Comparison of ENCODE assay signal across 14 cellular contexts in genomic region chr1:165633624-165634023, GRCh38. TPM values are rescaled to one million over a fixed set of nuclear protein-coding genes. Genes with fewer than 3 reads are reported as not detected.
DNase-seq lines count a peak whose midpoint lies in the region; ATAC-seq and TF ChIP-seq lines count a peak whose summit lies in the region.
"Had no signal": no experiment of that assay in that cellular context is flagged by ENCODE, and none has a peak within 500 bp of the region (broad histone marks: within the 10 kb centered on the region; RNA-seq: fewer than 3 reads in every experiment).

No MANE protein-coding gene starts in this region.

- CTCF ChIA-PET in WTC11 (lab: Charles Lee) = interaction anchor here (1.0 kb wide), 1 partner anchor 65 kb away, joined by 3 read pairs; the partner anchor contains the start of gene ALDH9A1

- peaks cover 40% of the 10 kb centered on the region for H3K79me2 ChIP-seq in ACC112 (ENCODE audit: control insufficient read depth, insufficient read depth, low read length, unreplicated experiment)

- H3K36me3 ChIP-seq in ACC112 (ENCODE audit: insufficient read depth, low read length) (no peaks in the 10 kb centered on the region), BE2C (no peaks in the 10 kb centered on the region)

- H3K27ac Mint-ChIP-seq in WTC11 = no peak overlapping the region
- H3K27ac Mint-ChIP-seq: activated naive CD8-positive, alpha-beta T cell; nephron progenitor cell had no signal

- H3K27me3 ChIP-seq in ACC112 (ENCODE audit: insufficient read depth, low read length) = no peaks in the 10 kb centered on the region
- H3K27me3 ChIP-seq in BE2C = no peaks in the 10 kb centered on the region

- no peaks in the 10 kb centered on the region; the same call in 1 of the 2 replicates for H3K27me3 Mint-ChIP-seq in WTC11 (ENCODE audit: low read depth)
- H3K27me3 Mint-ChIP-seq: activated naive CD8-positive, alpha-beta T cell had no signal

- no peak overlapping the region for H2AFZ ChIP-seq in ACC112 (ENCODE audit: low read length, unreplicated experiment)

- ATAC-seq in GM18861 (IDR thresholded peaks at IDR 0.05; ENCODE audit: unreplicated experiment) = peak; percentile 13
- no peak for ATAC-seq in WTC11
- ATAC-seq in HG02840 (IDR thresholded peaks at IDR 0.05; ENCODE audit: low FRiP score, unreplicated experiment) = no peak
- no peak for ATAC-seq in GM21717 (IDR thresholded peaks at IDR 0.05; ENCODE audit: unreplicated experiment)

- no peak overlapping the region for H3K27ac ChIP-seq in ACC112 (ENCODE audit: low read depth, low read length)
- H3K27ac ChIP-seq: WERI-Rb-1 had no signal

- no peak for DNase-seq in WTC11 (ENCODE audit: low spot score)
- DNase-seq in kidney glomerular epithelial cell (lab: John Stamatoyannopoulos, UW) = peak; percentile 24
- no peak for DNase-seq in BE2C
- DNase-seq in NCI-H1105 treated with DMSO at 0.1 percent for 48 hours (lab: John Stamatoyannopoulos, UW) = no peak
- DNase-seq: DMS153; NCI-H82; nephron progenitor cell; stimulated activated CD4-positive, alpha-beta T cell treated with anti-CD3 and anti-CD28 coated beads, Interleukin-4, amount 100 ng/mL, for 4 hours; WERI-Rb-1 had no signal

- H3K9me3 Mint-ChIP-seq in WTC11 = no peaks in the 10 kb centered on the region
- H3K9me3 Mint-ChIP-seq: nephron progenitor cell had no signal

- POLR2A ChIA-PET in WTC11 (lab: Charles Lee) = interaction anchor here (0.7 kb wide), 1 partner anchor 291 kb away, joined by 3 read pairs; no protein-coding TSS in a partner anchor

- H3K4me1 ChIP-seq in ACC112 (ENCODE audit: control insufficient read depth, insufficient read depth, low read length, unreplicated experiment) (peaks cover 53% of the 10 kb centered on the region), BE2C (no peaks in the 10 kb centered on the region)

- peaks cover 46% of the 10 kb centered on the region for H3K4me1 Mint-ChIP-seq in WTC11

- H3K36me3 Mint-ChIP-seq in WTC11 = peaks cover 5% of the 10 kb centered on the region
- H3K36me3 Mint-ChIP-seq: activated naive CD8-positive, alpha-beta T cell had no signal

- TF ChIP-seq CTCF in WTC11 (IDR thresholded peaks at IDR 0.05) (no peak), BE2C (IDR thresholded peaks at IDR 0.05; ENCODE audit: low read depth, low read length) (no peak)

- no peaks in the 10 kb centered on the region for H3K9me3 ChIP-seq in BE2C

- H3K4me3 Mint-ChIP-seq in WTC11 = 0 out of 2 replicates have a peak overlapping the region, but pooled peaks have one; percentile 1
- H3K4me3 Mint-ChIP-seq: nephron progenitor cell had no signal

- H3K4me3 ChIP-seq in ACC112 (ENCODE audit: low read depth, low read length) (peak overlapping the region; percentile 46), BE2C (ENCODE audit: low read depth, low read length) (no peak overlapping the region)

TF ChIP-seq in WTC11, 78 proteins besides CTCF, POLR2A, EP300 and RAD21:
- no peak for TF ChIP-seq FOXK1 (CRISPR knock-in tag; IDR thresholded peaks at IDR 0.05)
- no peak for TF ChIP-seq ZNF138 (CRISPR knock-in tag; conservative IDR thresholded peaks at IDR 0.05)
- TF ChIP-seq SP1 (CRISPR knock-in tag; conservative IDR thresholded peaks at IDR 0.05) = no peak
- TF ChIP-seq AFF4 (CRISPR knock-in tag; IDR thresholded peaks at IDR 0.05; ENCODE audit: borderline replicate concordance) = no peak
- no peak for TF ChIP-seq NFE2L1 (CRISPR knock-in tag; IDR thresholded peaks at IDR 0.05)

RNA-seq across cellular contexts. Expression of gene MGST3, which starts 2.6 kb away (rescaled TPM):
- 120 to 137 TPM (median 124 TPM) in 3 replicates for total RNA-seq in WTC11 (2021)
- polyA plus RNA-seq in BE2C (2012; ENCODE audit: insufficient read depth, insufficient read length, low read depth) = 86.5 TPM
